Comparison of ENCODE assay signal across 25 cellular contexts in the genomic region with DNA sequence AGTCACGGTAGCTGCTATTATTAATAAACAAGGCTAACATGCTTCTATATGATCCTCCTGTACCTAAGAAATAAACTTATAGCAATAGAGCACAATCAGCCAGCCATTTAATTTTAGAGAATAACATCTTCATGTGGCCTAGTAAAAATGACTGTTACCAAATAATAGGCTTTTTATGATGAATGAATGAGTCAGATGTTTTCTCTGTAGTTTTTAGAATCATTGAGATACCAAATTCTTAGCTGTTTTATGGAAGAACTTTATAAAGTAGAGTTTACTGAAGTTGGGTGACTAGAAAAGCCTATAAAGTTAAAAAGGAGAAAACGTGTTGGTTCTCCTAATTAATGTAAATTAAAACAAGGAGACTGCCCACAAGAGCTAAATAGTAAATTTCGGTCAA. TPM values are rescaled to one million over a fixed set of nuclear protein-coding genes. Genes with fewer than 3 reads are reported as not detected.
DNase-seq lines count a peak whose midpoint lies in the region; ATAC-seq, FAIRE-seq and TF ChIP-seq lines count a peak whose summit lies in the region.
"Had no signal": no experiment of that assay in that cellular context is flagged by ENCODE, and none has a peak within 500 bp of the region (broad histone marks: within the 10 kb centered on the region; RNA-seq: fewer than 3 reads in every experiment).

No MANE protein-coding gene starts in this region.

- H3K27me3 Mint-ChIP-seq in osteocyte (ENCODE audit: unreplicated experiment): no peaks in the 10 kb centered on the region
- H3K27me3 Mint-ChIP-seq: activated B cell treated with CpG ODN at 0.5 μM for 24 hours, brain had no signal

- H3K9me2 ChIP-seq in SK-N-SH (no peaks in the 10 kb centered on the region), PC-3 (replicated peaks; ENCODE audit: low read length) (no peaks in the 10 kb centered on the region)

- no peaks in the 10 kb centered on the region for H3K27me3 ChIP-seq in SK-N-SH (ENCODE audit: insufficient read depth)
- no peaks in the 10 kb centered on the region for H3K27me3 ChIP-seq in PC-3 (ENCODE audit: low read length)
- H3K27me3 ChIP-seq: pancreas, right atrium auricular region, tibial nerve had no signal

- H3K79me2 ChIP-seq in SK-N-SH (ENCODE audit: insufficient read depth) (peaks cover 98% of the 10 kb centered on the region), PC-3 (ENCODE audit: low read length) (peaks cover 99% of the 10 kb centered on the region)

- TF ChIP-seq RAD21 in SK-N-SH (IDR thresholded peaks at IDR 0.05; ENCODE audit: low read length): no peak

- peaks cover 62% of the 10 kb centered on the region for H3K4me1 Mint-ChIP-seq in osteocyte (ENCODE audit: unreplicated experiment)

- H3K27ac ChIP-seq in SK-N-SH (ENCODE audit: low read depth in 2 of 2, low read length in 1 of 2): peak overlapping the region in 1 of 2 experiments; percentile 50; a peak in 2 of 4 replicates
- H3K27ac ChIP-seq in PC-3 (ENCODE audit: low read length): peak overlapping the region; percentile 28; the same call in 1 of the 2 replicates
- H3K27ac ChIP-seq in coronary artery: no peak overlapping the region
- H3K27ac ChIP-seq: 22Rv1, pancreas, right atrium auricular region had no signal

- FAIRE-seq in islet of Langerhans (lab: Jason Lieb, UNC): peak; percentile 66
- FAIRE-seq: frontal cortex, K562, pancreas had no signal

- no peak for TF ChIP-seq EP300 in SK-N-SH (IDR thresholded peaks at IDR 0.05; ENCODE audit: borderline replicate concordance in 1 of 2, low read depth in 1 of 2, low read length in 1 of 2)

- H3K4me2 ChIP-seq in SK-N-SH: 0 out of 2 replicates have a peak overlapping the region, but pooled peaks have one; percentile 14
- H3K4me2 ChIP-seq in PC-3 (ENCODE audit: low read length): no peak overlapping the region

- peaks cover 3 to 35% of the 10 kb centered on the region in 2 experiments; a peak in 3 of 4 replicates for H3K4me1 ChIP-seq in SK-N-SH (ENCODE audit: control insufficient read depth in 1 of 2, insufficient read depth in 2 of 2, low read depth in 1 of 2, low read length in 1 of 2)
- H3K4me1 ChIP-seq in PC-3 (ENCODE audit: insufficient read depth, low read length): peaks cover 23% of the 10 kb centered on the region

- no peak for DNase-seq in SK-N-SH
- DNase-seq in COLO829 (ENCODE audit: low spot score): peak; percentile 28
- peak; percentile 41 for DNase-seq in PC-3
- DNase-seq in NCI-H2107 (lab: John Stamatoyannopoulos, UW): no peak
- DNase-seq in coronary artery (ENCODE audit: low spot score): no peak
- DNase-seq in osteocyte (ENCODE audit: extremely low spot score, unreplicated experiment): no peak
- DNase-seq: activated B cell treated with CpG ODN at 0.5 μM for 24 hours; CD8-positive, alpha-beta T cell; effector CD4-positive, alpha-beta T cell; erythroblast; midbrain; NCI-H146; NCI-H524; NK-92 treated with Interleukin-12 subunit alpha and Interleukin-12 subunit beta, amount 100 ng/mL, for 24 hours; pancreas; SHP77 had no signal

- H3K4me3 Mint-ChIP-seq in osteocyte (ENCODE audit: unreplicated experiment): no peak overlapping the region
- H3K4me3 Mint-ChIP-seq: activated B cell treated with CpG ODN at 0.5 μM for 24 hours; brain; CD8-positive, alpha-beta T cell; nephron had no signal

- H3K36me3 Mint-ChIP-seq in osteocyte (ENCODE audit: unreplicated experiment): no peaks in the 10 kb centered on the region

- H3K27ac Mint-ChIP-seq in osteocyte (ENCODE audit: unreplicated experiment): no peak overlapping the region
- H3K27ac Mint-ChIP-seq: activated B cell treated with CpG ODN at 0.5 μM for 24 hours; brain; CD8-positive, alpha-beta T cell; nephron had no signal

- no TSS peak for BruUV-seq in PC-3 (replicated peaks; lab: Mats Ljungman, UMichigan)

- ATAC-seq in SK-N-SH treated with all-trans-retinoic acid at 6 μM for 48 hours (no peak), PC-3 (peak; percentile 66)
- ATAC-seq: CD8-positive, alpha-beta T cell; K562; pancreas had no signal

- H3K9ac ChIP-seq in SK-N-SH (no peak overlapping the region), PC-3 (ENCODE audit: low read length) (no peak overlapping the region)

- H3K9me3 ChIP-seq in SK-N-SH (no peaks in the 10 kb centered on the region), PC-3 (ENCODE audit: low read length) (no peaks in the 10 kb centered on the region)
- H3K9me3 ChIP-seq: pancreas, right atrium auricular region, tibial nerve had no signal

- intact Hi-C loops in PC-3 (cut with micrococcal nuclease): loop anchor here (5.0 kb wide), 1 partner anchor 36 kb away; no protein-coding TSS in a partner anchor

- no peaks in the 10 kb centered on the region for H3K9me3 Mint-ChIP-seq in osteocyte (ENCODE audit: unreplicated experiment)
- H3K9me3 Mint-ChIP-seq: activated B cell treated with CpG ODN at 0.5 μM for 24 hours; brain; CD8-positive, alpha-beta T cell; nephron had no signal

- no peak for TF ChIP-seq CTCF in SK-N-SH (IDR thresholded peaks at IDR 0.05)
- TF ChIP-seq CTCF in PC-3 (conservative IDR thresholded peaks at IDR 0.05; ENCODE audit: low read depth, low read length): no peak
- no peak for TF ChIP-seq CTCF in coronary artery (IDR thresholded peaks at IDR 0.05)
- TF ChIP-seq CTCF in osteocyte (IDR thresholded peaks at IDR 0.05): no peak

- WGBS in SK-N-SH (ENCODE audit: low lambda C conversion rate): 74% methylated on average over 3 of the region's 3 CpGs

- H3K36me3 ChIP-seq in SK-N-SH (replicated peaks in 1 of 2; ENCODE audit: control insufficient read depth in 1 of 2, insufficient read depth in 2 of 2, low read length in 1 of 2) (no peaks in the 10 kb centered on the region), PC-3 (ENCODE audit: low read depth, low read length) (no peaks in the 10 kb centered on the region)
- H3K36me3 ChIP-seq: pancreas, right atrium auricular region, tibial nerve had no signal

- H3K4me3 ChIP-seq in SK-N-SH (ENCODE audit: low read depth in 2 of 2, low read length in 1 of 2) (no peak overlapping the region), PC-3 (ENCODE audit: low read length) (no peak overlapping the region), coronary artery (no peak overlapping the region)
- H3K4me3 ChIP-seq: K562, pancreas, right atrium auricular region, tibial nerve had no signal

- H4K20me1 ChIP-seq in SK-N-SH (ENCODE audit: insufficient read depth) (peaks cover 97% of the 10 kb centered on the region), PC-3 (ENCODE audit: low read length) (peaks cover 15% of the 10 kb centered on the region)

- H2AFZ ChIP-seq in SK-N-SH (ENCODE audit: low read depth): no peak overlapping the region
- no peak overlapping the region for H2AFZ ChIP-seq in PC-3 (ENCODE audit: low read length)

- POLR2A ChIA-PET in SK-N-SH (lab: Yijun Ruan, JAX): no interaction called here
- POLR2A ChIA-PET in PC-3 (lab: Charles Lee; ENCODE audit: unreplicated experiment): interaction anchor here (0.6 kb wide), 1 partner anchor 121 kb away, joined by 3 read pairs; no protein-coding TSS in a partner anchor

- H3F3A ChIP-seq in SK-N-SH (replicated peaks; ENCODE audit: insufficient read depth) (peaks cover 15% of the 10 kb centered on the region), PC-3 (ENCODE audit: low read length, unreplicated experiment) (no peaks in the 10 kb centered on the region)

- CTCF ChIA-PET in SK-N-SH (lab: Yijun Ruan, JAX): interaction anchor here (0.6 to 2.1 kb wide), 5 partner anchors 21 to 300 kb away, joined by 3 to 7 read pairs (median 5); no protein-coding TSS in a partner anchor
- CTCF ChIA-PET in PC-3 (lab: Charles Lee): no interaction called here

TF ChIP-seq in SK-N-SH, 30 proteins besides CTCF, POLR2A, EP300 and RAD21:
- TF ChIP-seq NFIC (IDR thresholded peaks at IDR 0.05; ENCODE audit: borderline replicate concordance): no peak
- TF ChIP-seq, protein P1, sequence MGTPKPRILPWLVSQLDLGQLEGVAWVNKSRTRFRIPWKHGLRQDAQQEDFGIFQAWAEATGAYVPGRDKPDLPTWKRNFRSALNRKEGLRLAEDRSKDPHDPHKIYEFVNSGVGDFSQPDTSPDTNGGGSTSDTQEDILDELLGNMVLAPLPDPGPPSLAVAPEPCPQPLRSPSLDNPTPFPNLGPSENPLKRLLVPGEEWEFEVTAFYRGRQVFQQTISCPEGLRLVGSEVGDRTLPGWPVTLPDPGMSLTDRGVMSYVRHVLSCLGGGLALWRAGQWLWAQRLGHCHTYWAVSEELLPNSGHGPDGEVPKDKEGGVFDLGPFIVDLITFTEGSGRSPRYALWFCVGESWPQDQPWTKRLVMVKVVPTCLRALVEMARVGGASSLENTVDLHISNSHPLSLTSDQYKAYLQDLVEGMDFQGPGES (IDR thresholded peaks at IDR 0.05; ENCODE audit: low read depth, low read length): no peak
- no peak for TF ChIP-seq ELF1 (IDR thresholded peaks at IDR 0.05)

TF ChIP-seq in SK-N-SH treated with all-trans-retinoic acid at 6 μM for 48 hours, 23 proteins besides CTCF, POLR2A, EP300 and RAD21 (continues in another document):
- TF ChIP-seq ZNF565 (CRISPR knock-in tag; conservative IDR thresholded peaks at IDR 0.05; ENCODE audit: low read depth) (no peak), ZFP30 (CRISPR knock-in tag; IDR thresholded peaks at IDR 0.05) (no peak)
- TF ChIP-seq, protein P2, sequence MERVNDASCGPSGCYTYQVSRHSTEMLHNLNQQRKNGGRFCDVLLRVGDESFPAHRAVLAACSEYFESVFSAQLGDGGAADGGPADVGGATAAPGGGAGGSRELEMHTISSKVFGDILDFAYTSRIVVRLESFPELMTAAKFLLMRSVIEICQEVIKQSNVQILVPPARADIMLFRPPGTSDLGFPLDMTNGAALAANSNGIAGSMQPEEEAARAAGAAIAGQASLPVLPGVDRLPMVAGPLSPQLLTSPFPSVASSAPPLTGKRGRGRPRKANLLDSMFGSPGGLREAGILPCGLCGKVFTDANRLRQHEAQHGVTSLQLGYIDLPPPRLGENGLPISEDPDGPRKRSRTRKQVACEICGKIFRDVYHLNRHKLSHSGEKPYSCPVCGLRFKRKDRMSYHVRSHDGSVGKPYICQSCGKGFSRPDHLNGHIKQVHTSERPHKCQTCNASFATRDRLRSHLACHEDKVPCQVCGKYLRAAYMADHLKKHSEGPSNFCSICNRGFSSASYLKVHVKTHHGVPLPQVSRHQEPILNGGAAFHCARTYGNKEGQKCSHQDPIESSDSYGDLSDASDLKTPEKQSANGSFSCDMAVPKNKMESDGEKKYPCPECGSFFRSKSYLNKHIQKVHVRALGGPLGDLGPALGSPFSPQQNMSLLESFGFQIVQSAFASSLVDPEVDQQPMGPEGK (CRISPR knock-in tag; IDR thresholded peaks at IDR 0.05; ENCODE audit: borderline replicate concordance): no peak

RNA-seq across cellular contexts. Expression of a gene that starts 40.7 kb away (rescaled TPM):
- 28.8 and 30.5 TPM in 2 replicates for polyA plus RNA-seq in SK-N-SH (2012; rRNA removed)
- 17.4 and 26.0 TPM in 2 replicates for polyA plus RNA-seq in SK-N-SH (2012; cell fraction: cytosol; rRNA removed)
- 43.2 and 69.2 TPM in 2 replicates for polyA plus RNA-seq in SK-N-SH (2012; cell fraction: nucleus; rRNA removed)
- total RNA-seq in PC-3 (2014; rRNA removed) (44.5 and 69.3 TPM in 2 replicates), osteocyte (186 and 188 TPM in 2 replicates)

Comparison
In these comparisons a context has a peak if more than half of its experiments do, and no peak if none do; other contexts are left out.
1. DNase-seq: peak in COLO829 (single experiment) and PC-3 (single experiment); none in SK-N-SH (single experiment), NCI-H2107 (single experiment), coronary artery (single experiment) and osteocyte (single experiment).